Comparison of ENCODE assay signal across 14 cellular contexts in the genomic region with DNA sequence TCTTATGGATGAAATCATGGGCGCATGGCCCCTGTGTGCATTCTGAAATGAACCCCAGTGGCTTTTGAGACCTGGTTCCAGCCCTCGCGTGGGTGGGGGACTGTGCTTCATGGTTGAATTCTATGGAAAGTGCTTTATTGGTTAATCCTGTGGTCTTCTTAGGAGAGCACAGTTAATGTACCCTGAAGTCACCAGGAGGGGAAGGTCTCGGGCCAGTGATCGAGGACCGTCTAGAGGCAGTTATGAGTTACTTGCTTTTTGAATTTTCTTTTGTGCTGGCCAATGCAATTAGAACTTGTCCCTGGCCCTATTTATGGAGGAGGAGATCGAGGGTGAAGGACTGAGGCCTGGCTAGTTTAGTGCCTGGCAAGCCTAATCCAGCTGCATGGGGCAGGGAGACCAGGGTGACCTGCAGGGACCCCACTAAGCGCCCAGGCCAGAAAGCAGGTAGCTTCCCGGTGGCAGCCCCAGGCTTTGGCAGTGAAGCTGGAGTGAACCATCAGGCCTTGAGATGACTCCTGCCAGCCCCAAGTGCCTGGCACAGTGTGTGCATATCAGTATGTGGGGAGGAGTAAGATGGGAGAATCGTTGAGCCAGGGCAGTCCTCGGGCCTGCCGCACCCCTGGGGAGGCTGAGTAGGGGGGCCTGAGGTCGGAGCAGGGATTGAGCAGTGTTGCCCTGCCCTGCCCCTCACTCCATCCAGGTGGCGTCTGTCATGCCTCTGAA. TPM values are rescaled to one million over a fixed set of nuclear protein-coding genes. Genes with fewer than 3 reads are reported as not detected.
DNase-seq lines count a peak whose midpoint lies in the region; ATAC-seq and TF ChIP-seq lines count a peak whose summit lies in the region.
"Had no signal": no experiment of that assay in that cellular context is flagged by ENCODE, and none has a peak within 500 bp of the region (broad histone marks: within the 10 kb centered on the region; RNA-seq: fewer than 3 reads in every experiment).

No MANE protein-coding gene starts in this region.

- no peak overlapping the region for H2AK9ac ChIP-seq in IMR-90 (replicated peaks; ENCODE audit: low read depth, low read length, poor library complexity)

- peak overlapping the region; percentile 34; the same call in 1 of the 2 replicates for H3K14ac ChIP-seq in IMR-90 (replicated peaks; ENCODE audit: low read depth, low read length)

- 0 out of 2 replicates have a peak overlapping the region, but pooled peaks have one; percentile 60 for H3K4ac ChIP-seq in IMR-90 (ENCODE audit: low read depth, low read length)

- ATAC-seq in IMR-90 (ENCODE audit: low read depth) (no peak), T-helper 17 cell (no peak), GM21825 (IDR thresholded peaks at IDR 0.05; ENCODE audit: unreplicated experiment) (no peak), HG03095 (IDR thresholded peaks at IDR 0.05; ENCODE audit: unreplicated experiment) (no peak)

- peaks cover 33 to 90% of the 10 kb centered on the region in 2 experiments for H3K79me1 ChIP-seq in IMR-90 (ENCODE audit: low read depth in 1 of 2, low read length in 2 of 2)

- TF ChIP-seq CTCF in IMR-90 (conservative IDR thresholded peaks at IDR 0.05; ENCODE audit: low read depth, low read length) (no peak), hepatocyte (IDR thresholded peaks at IDR 0.05; ENCODE audit: poor library complexity) (no peak), spleen (IDR thresholded peaks at IDR 0.05 in 8 of 11, conservative IDR thresholded peaks at IDR 0.05 in 3 of 11) (no peak), HFFc6 (IDR thresholded peaks at IDR 0.05) (no peak)

- H2BK5ac ChIP-seq in IMR-90 (ENCODE audit: low read depth, low read length, poor library complexity, severe bottlenecking) = no peak overlapping the region

- BruUV-seq in IMR-90 (replicated peaks; lab: Mats Ljungman, UMichigan) = no TSS peak

- peak overlapping the region; percentile 81 for H3K27ac Mint-ChIP-seq in T-helper 17 cell
- H3K27ac Mint-ChIP-seq in HFFc6 = no peak overlapping the region
- H3K27ac Mint-ChIP-seq: endodermal cell had no signal

- H3K79me2 ChIP-seq in hepatocyte = peaks cover 92% of the 10 kb centered on the region

- no peaks in the 10 kb centered on the region for H3K27me3 Mint-ChIP-seq in T-helper 17 cell
- no peaks in the 10 kb centered on the region; the same call in 1 of the 2 replicates for H3K27me3 Mint-ChIP-seq in HFFc6 (ENCODE audit: insufficient read depth)

- no peaks in the 10 kb centered on the region for H3K9me2 ChIP-seq in hepatocyte (replicated peaks; ENCODE audit: insufficient read depth)

- TF ChIP-seq RAD21 in IMR-90 (IDR thresholded peaks at IDR 0.05; ENCODE audit: low read length) = no peak

- intact Hi-C loops in IMR-90 (cut with micrococcal nuclease) = no loop called here
- intact Hi-C loops in spleen (cut with DNase I; ENCODE audit: low total_unique reads) = no loop called here

- H3K27me3 ChIP-seq in IMR-90 (ENCODE audit: control insufficient read depth, insufficient read depth, low read length) (no peaks in the 10 kb centered on the region), hepatocyte (no peaks in the 10 kb centered on the region), spleen (replicated peaks in 1 of 7) (peaks cover 0 to 14% (median 0%) of the 10 kb centered on the region in 7 donors)

- no peaks in the 10 kb centered on the region for H3K9me3 ChIP-seq in IMR-90 (ENCODE audit: control insufficient read depth, insufficient read depth, low read length)
- no peaks in the 10 kb centered on the region for H3K9me3 ChIP-seq in T-helper 17 cell (ENCODE audit: control insufficient read depth, low read length, poor library complexity, severe bottlenecking)
- no peaks in the 10 kb centered on the region for H3K9me3 ChIP-seq in hepatocyte (ENCODE audit: low read depth)
- no peaks in the 10 kb centered on the region for H3K9me3 ChIP-seq in spleen

- H3K4me1 Mint-ChIP-seq in T-helper 17 cell (peaks cover 14% of the 10 kb centered on the region), HFFc6 (ENCODE audit: low read depth) (peaks cover 27% of the 10 kb centered on the region)

- no peak overlapping the region for H2BK15ac ChIP-seq in IMR-90 (ENCODE audit: low read depth, low read length)

- no peak overlapping the region for H2BK120ac ChIP-seq in IMR-90 (ENCODE audit: low read depth, low read length)

- H4K20me1 ChIP-seq in IMR-90 (ENCODE audit: insufficient read depth, low read length) = peaks cover 84% of the 10 kb centered on the region
- H4K20me1 ChIP-seq in hepatocyte (ENCODE audit: insufficient read depth, poor library complexity, severe bottlenecking) = peaks cover 5% of the 10 kb centered on the region

- peaks cover 5% of the 10 kb centered on the region for H3K36me3 Mint-ChIP-seq in T-helper 17 cell (ENCODE audit: low read depth)
- H3K36me3 Mint-ChIP-seq in HFFc6 (ENCODE audit: low read depth) = no peaks in the 10 kb centered on the region
- H3K36me3 Mint-ChIP-seq: CD4-positive, alpha-beta memory T cell had no signal

- H3K36me3 ChIP-seq in IMR-90 (ENCODE audit: control insufficient read depth, insufficient read depth, low read length) (peaks cover 3% of the 10 kb centered on the region; the same call in 1 of the 2 replicates), hepatocyte (replicated peaks; ENCODE audit: insufficient read depth, low read depth) (no peaks in the 10 kb centered on the region), spleen (no peaks in the 10 kb centered on the region)

- H3K4me1 ChIP-seq in IMR-90 (ENCODE audit: control insufficient read depth, insufficient read depth, low read length) (peaks cover 15% of the 10 kb centered on the region), hepatocyte (ENCODE audit: insufficient read depth) (peaks cover 25% of the 10 kb centered on the region), spleen (peaks cover 6 to 28% (median 20%) of the 10 kb centered on the region in 6 donors)

- H3K4me3 ChIP-seq in IMR-90 (ENCODE audit: insufficient read depth, low read depth, low read length) (no peak overlapping the region), hepatocyte (no peak overlapping the region), spleen (no peak overlapping the region)
- H3K4me3 ChIP-seq: GM12878 had no signal

- H3K9me3 Mint-ChIP-seq in HFFc6 = no peaks in the 10 kb centered on the region
- H3K9me3 Mint-ChIP-seq: endodermal cell had no signal

- TF ChIP-seq POLR2A in IMR-90 (IDR thresholded peaks at IDR 0.05; ENCODE audit: low read depth, low read length) (no peak), spleen (IDR thresholded peaks at IDR 0.05) (no peak)

- no peak overlapping the region for H2AK5ac ChIP-seq in IMR-90 (ENCODE audit: low read depth, low read length)

- H3K9me1 ChIP-seq in IMR-90 (ENCODE audit: insufficient read depth, low read length) = peaks cover 22% of the 10 kb centered on the region

- dilution Hi-C loops in IMR-90 (cut with HindIII; ENCODE audit: low sequenced_read_pairs, unreplicated experiment) = no loop called here

- H3K4me3 Mint-ChIP-seq in T-helper 17 cell (no peak overlapping the region), HFFc6 (no peak overlapping the region)
- H3K4me3 Mint-ChIP-seq: endodermal cell had no signal

- H2AFZ ChIP-seq in IMR-90 (replicated peaks; ENCODE audit: low read length, poor library complexity) (no peak overlapping the region), hepatocyte (no peak overlapping the region)

- CTCF ChIA-PET in IMR-90 (lab: Yijun Ruan, JAX) = no interaction called here

- no peak overlapping the region for H4K91ac ChIP-seq in IMR-90 (ENCODE audit: insufficient read depth, low read depth, low read length)

- POLR2A ChIA-PET in IMR-90 (lab: Charles Lee; ENCODE audit: unreplicated experiment) = no interaction called here

- H4K8ac ChIP-seq in IMR-90 (ENCODE audit: low read depth in 2 of 2, low read length in 2 of 2) = 0 out of 4 replicates have a peak overlapping the region, but pooled peaks of 1 of the 2 experiments have one; percentile 84

- DNase-seq in IMR-90 (no peak), T-helper 17 cell (no peak), hepatocyte (ENCODE audit: low spot score) (no peak), spleen (peak; percentile 49), HFFc6 (no peak)
- DNase-seq: activated CD4-positive, alpha-beta T cell treated with anti-CD3 and anti-CD28 coated beads for 48 hours; CD4-positive, alpha-beta memory T cell; NCI-H1930; NCI-H526 treated with DMSO at 0.1 percent for 48 hours; stimulated activated CD4-positive, alpha-beta T cell treated with anti-CD3 and anti-CD28 coated beads, Interleukin-12 subunit alpha, Interleukin-12 subunit beta, amount 100 ng/mL, for 4 hours had no signal

- no peak overlapping the region for H3K4me2 ChIP-seq in IMR-90 (ENCODE audit: low read depth, low read length)
- H3K4me2 ChIP-seq in hepatocyte = peak overlapping the region; percentile 68

- in situ Hi-C loops in IMR-90 (cut with MboI; ENCODE audit: low sequenced_read_pairs) = no loop called here

- no peak overlapping the region for H3K18ac ChIP-seq in IMR-90 (ENCODE audit: low read depth, low read length)

- H3K27ac ChIP-seq in IMR-90 (ENCODE audit: insufficient read depth, low read length) = no peak overlapping the region
- peak overlapping the region; percentile 84 for H3K27ac ChIP-seq in hepatocyte
- H3K27ac ChIP-seq in spleen = peak overlapping the region in 2 of 8 donors; percentile 10 to 63

- no peak overlapping the region for H3K9ac ChIP-seq in IMR-90 (ENCODE audit: low read depth, low read length)

- peak overlapping the region; percentile 89; the same call in 1 of the 2 replicates for H3K23ac ChIP-seq in IMR-90 (ENCODE audit: low read depth, low read length)

- no peak overlapping the region for H3K56ac ChIP-seq in IMR-90 (ENCODE audit: extremely low read depth, insufficient read depth, low read length)

- H4K5ac ChIP-seq in IMR-90 (ENCODE audit: low read depth, low read length) = peak overlapping the region; percentile 8; the same call in 1 of the 2 replicates

- H2BK20ac ChIP-seq in IMR-90 (ENCODE audit: low read depth, low read length) = no peak overlapping the region

- WGBS in IMR-90 (ENCODE audit: extremely low coverage in 2 of 2, insufficient read length in 1 of 2), 2 experiments = 100% methylated on average over 2 of the region's 14 CpGs; no CpG with 5 or more reads in 1 of the 2 experiments
- WGBS in hepatocyte (ENCODE audit: low lambda C conversion rate, missing lambda C conversion rate) = 95% methylated on average over 14 of the region's 14 CpGs
- 80 to 85% (median 83%) methylated on average over 14 of the region's 14 CpGs for WGBS in spleen, 5 donors

TF ChIP-seq in IMR-90, 13 proteins besides CTCF, POLR2A, EP300 and RAD21 (continues in another document):
- TF ChIP-seq SMC3 (IDR thresholded peaks at IDR 0.05; ENCODE audit: low read depth, low read length) (no peak), BHLHE40 (IDR thresholded peaks at IDR 0.05; ENCODE audit: low read depth, low read length) (no peak)

RNA-seq across cellular contexts. Expression of a gene that starts 11.3 kb away (rescaled TPM):
- 8.2 and 9.4 TPM in 2 replicates for total RNA-seq in IMR-90 (2012; rRNA removed)
- polyA plus RNA-seq in IMR-90 (2012; rRNA removed) = 18.0 and 21.2 TPM in 2 replicates
- polyA plus RNA-seq in IMR-90 (2012; cell fraction: cytosol; rRNA removed) = 21.7 and 23.3 TPM in 2 replicates
- 21.1 and 27.3 TPM in 2 replicates for polyA plus RNA-seq in IMR-90 (2012; cell fraction: nucleus; rRNA removed; ENCODE audit: low replicate concordance)
- total RNA-seq in T-helper 17 cell = 10 to 100 TPM in 1 of 2 donors, 1 to 10 TPM in 1; 3.1 to 40.8 TPM
- total RNA-seq in hepatocyte = 14.5 and 25.8 TPM in 2 replicates
- polyA plus RNA-seq in hepatocyte = 45.0 and 51.1 TPM in 2 replicates
- total RNA-seq in spleen = 10 to 100 TPM in 2 of 7 donors, 1 to 10 TPM in 5; 5.2 to 12.9 (median 8.3) TPM
- 1 to 10 TPM; 4.2 to 4.9 (median 4.6) TPM for polyA plus RNA-seq in spleen
- 10 to 100 TPM in 5 of 6 experiments, 1 to 10 TPM in 1; 9.4 to 13.0 (median 12.4) TPM for total RNA-seq in HFFc6 (2021; fragmentation: NEBNext Ultra II Directional; extraction: Animal tissue kit (Norgen Biotek cat#: 25700))
